15 cellular contexts compared by ENCODE assay signal in the genomic region with DNA sequence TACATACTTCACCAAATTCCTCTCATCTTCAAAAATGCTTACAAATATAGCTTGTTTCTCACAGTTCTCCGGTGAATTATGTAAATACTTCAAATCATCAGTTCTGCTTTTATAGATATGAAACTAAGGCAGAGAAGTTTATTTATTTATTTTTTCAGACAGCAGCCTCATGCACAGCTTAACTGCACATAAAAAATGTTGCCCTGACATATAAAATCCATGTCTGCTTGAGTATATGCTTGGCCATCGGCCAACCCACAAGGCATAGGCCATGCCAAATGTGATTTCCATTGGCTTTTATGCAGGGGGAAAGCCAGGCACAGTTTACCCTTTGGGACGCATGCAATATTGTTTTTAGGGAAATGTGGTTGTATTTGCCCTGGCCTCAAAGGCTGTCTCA. TPM values are rescaled to one million over a fixed set of nuclear protein-coding genes. Genes with fewer than 3 reads are reported as not detected.
A peak's percentile ranks its signal among the peaks of the same experiment; 100 is the strongest.
DNase-seq lines count a peak whose midpoint lies in the region; ATAC-seq and TF ChIP-seq lines count a peak whose summit lies in the region.
"Had no signal": no experiment of that assay in that cellular context is flagged by ENCODE, and none has a peak within 500 bp of the region (broad histone marks: within the 10 kb centered on the region; RNA-seq: fewer than 3 reads in every experiment).

No MANE protein-coding gene starts in this region.

- H3K4me3 Mint-ChIP-seq in activated T-cell treated with anti-CD3 and anti-CD28 coated beads, Interleukin-2, amount 50 U/mL, for 24 hours = no peak overlapping the region
- H3K4me3 Mint-ChIP-seq: endodermal cell had no signal

- no peaks in the 10 kb centered on the region for H3K27me3 Mint-ChIP-seq in activated T-cell treated with anti-CD3 and anti-CD28 coated beads, Interleukin-2, amount 50 U/mL, for 24 hours

- ATAC-seq in HG02763 (IDR thresholded peaks at IDR 0.05; ENCODE audit: unreplicated experiment) = no peak

- H3K4me3 ChIP-seq in fibroblast of villous mesenchyme (ENCODE audit: low read depth, low read length) = no peak overlapping the region
- H3K4me3 ChIP-seq: SK-N-MC, spleen had no signal

- H3K4me1 Mint-ChIP-seq in activated T-cell treated with anti-CD3 and anti-CD28 coated beads, Interleukin-2, amount 50 U/mL, for 24 hours (ENCODE audit: low read depth) = peaks cover 33% of the 10 kb centered on the region

- H3K27ac Mint-ChIP-seq in activated T-cell treated with anti-CD3 and anti-CD28 coated beads, Interleukin-2, amount 50 U/mL, for 24 hours = no peak overlapping the region
- H3K27ac Mint-ChIP-seq: endodermal cell had no signal

- no peaks in the 10 kb centered on the region for H3K36me3 Mint-ChIP-seq in activated T-cell treated with anti-CD3 and anti-CD28 coated beads, Interleukin-2, amount 50 U/mL, for 24 hours (ENCODE audit: low read depth)

- DNase-seq in SHP77 (lab: John Stamatoyannopoulos, UW) (peak; percentile 3 to 17), SHP77 treated with DMSO at 0.1 percent for 48 hours (lab: John Stamatoyannopoulos, UW) (no peak), RPMI8226 (peak; percentile 25), fibroblast of villous mesenchyme (ENCODE audit: low read depth) (peak; percentile 72), posterior vena cava (ENCODE audit: low spot score) (no peak)
- no peak for DNase-seq in activated effector memory CD4-positive, alpha-beta T cell treated with anti-CD3 and anti-CD28 coated beads, Interleukin-2, amount 50 U/mL, for 16 hours
- DNase-seq in activated T-cell treated with anti-CD3 and anti-CD28 coated beads, Interleukin-2, amount 50 U/mL, for 24 hours = no peak
- DNase-seq: caudate nucleus, islet precursor cell, KBM-7, NCI-H1930, spleen had no signal

- no peaks in the 10 kb centered on the region for H3K9me3 Mint-ChIP-seq in activated T-cell treated with anti-CD3 and anti-CD28 coated beads, Interleukin-2, amount 50 U/mL, for 24 hours
- H3K9me3 Mint-ChIP-seq: endodermal cell had no signal

- intact Hi-C loops in posterior vena cava (cut with DNase I) = no loop called here

- TF ChIP-seq CTCF in fibroblast of villous mesenchyme (IDR thresholded peaks at IDR 0.05; ENCODE audit: insufficient read depth, low read depth, low read length) = no peak

RNA-seq across cellular contexts. Expression of a gene that starts 57.3 kb away (rescaled TPM):
- total RNA-seq in fibroblast of villous mesenchyme = 51.4 and 62.5 TPM in 2 replicates
- total RNA-seq in posterior vena cava = 10 to 100 TPM; 53.8 to 72.6 TPM

Comparison
In these comparisons a context has a peak if more than half of its experiments do, and no peak if none do; other contexts are left out.
1. DNase-seq: peak in SHP77 (2 of 2), RPMI8226 (single experiment) and fibroblast of villous mesenchyme (single experiment); none in SHP77 treated with DMSO at 0.1 percent for 48 hours (single experiment), posterior vena cava (single experiment), activated effector memory CD4-positive, alpha-beta T cell treated with anti-CD3 and anti-CD28 coated beads, Interleukin-2, amount 50 U/mL, for 16 hours (single experiment) and activated T-cell treated with anti-CD3 and anti-CD28 coated beads, Interleukin-2, amount 50 U/mL, for 24 hours (single experiment).